ENCODE assay signal across 8 cellular contexts in genomic region chr5:140563554-140563953, GRCh38. TPM values are rescaled to one million over a fixed set of nuclear protein-coding genes. Genes with fewer than 3 reads are reported as not detected.
A peak's percentile ranks its signal among the peaks of the same experiment; 100 is the strongest.
DNase-seq lines count a peak whose midpoint lies in the region; ATAC-seq and TF ChIP-seq lines count a peak whose summit lies in the region.

No MANE protein-coding gene starts in this region.

- H3K36me3 Mint-ChIP-seq in activated T-cell treated with anti-CD3 and anti-CD28 coated beads, Interleukin-2, amount 50 U/mL, for 72 hours (ENCODE audit: insufficient read depth in 2 of 2), result peaks cover 7 to 21% of the 10 kb centered on the region in 2 donors

- H3K27ac ChIP-seq in angular gyrus (ENCODE audit: low read depth, low read length), result peak overlapping the region; percentile 95
- peak overlapping the region; percentile 95 to 98 (median 96) for H3K27ac ChIP-seq in tibial nerve

- H3K4me3 ChIP-seq in lower leg skin (ENCODE audit: low read depth, poor library complexity, severe bottlenecking) (peak overlapping the region; percentile 30), tibial nerve (peak overlapping the region; percentile 58 to 97 (median 74))

- H3K4me1 ChIP-seq in tibial nerve, result peaks cover 0 to 60% (median 25%) of the 10 kb centered on the region in 4 donors

- no peak for ATAC-seq in activated T-cell treated with anti-CD3 and anti-CD28 coated beads, Interleukin-2, amount 50 U/mL, for 72 hours (replicated peaks in 1 of 2)

- intact Hi-C loops in lower leg skin (cut with DNase I; ENCODE audit: low total_unique reads), result loop anchor here (10.0 kb wide), 1 partner anchor 71 kb away; the partner anchor contains the start of genes CD14 and TMCO6

- TF ChIP-seq POLR2A in lower leg skin (IDR thresholded peaks at IDR 0.05) (no peak), tibial nerve (IDR thresholded peaks at IDR 0.05) (no peak)

- DNase-seq in activated T-cell treated with anti-CD3 and anti-CD28 coated beads, Interleukin-2, amount 50 U/mL, for 72 hours, result no peak
- DNase-seq in activated T-cell treated with anti-CD3 and anti-CD28 coated beads, Interleukin-2, amount 50 U/mL, for 48 hours, result no peak
- DNase-seq in lower leg skin (ENCODE audit: low spot score in 2 of 2) (no peak), tibial nerve (ENCODE audit: low spot score in 2 of 2) (no peak), cortex of kidney (lab: John Stamatoyannopoulos, UW) (no peak), NK-92 (lab: John Stamatoyannopoulos, UW; ENCODE audit: unreplicated experiment) (no peak)
- DNase-seq in stimulated activated CD4-positive, alpha-beta T cell treated with anti-CD3 and anti-CD28 coated beads, Interleukin-15, amount 100 ng/mL, for 24 hours, result no peak

- peak overlapping the region; percentile 86 for H3K27ac Mint-ChIP-seq in activated T-cell treated with anti-CD3 and anti-CD28 coated beads, Interleukin-2, amount 50 U/mL, for 72 hours

- H3K27me3 Mint-ChIP-seq in activated T-cell treated with anti-CD3 and anti-CD28 coated beads, Interleukin-2, amount 50 U/mL, for 72 hours (ENCODE audit: low read depth), result no peaks in the 10 kb centered on the region

- H3K4me1 Mint-ChIP-seq in activated T-cell treated with anti-CD3 and anti-CD28 coated beads, Interleukin-2, amount 50 U/mL, for 72 hours (ENCODE audit: low read depth), result peaks cover 37% of the 10 kb centered on the region

- WGBS in lower leg skin, 2 donors, result 63 to 64% methylated on average over 9 of the region's 9 CpGs
- WGBS in tibial nerve, 2 donors, result 68 to 72% methylated on average over 9 of the region's 9 CpGs

- H3K9me3 Mint-ChIP-seq in activated T-cell treated with anti-CD3 and anti-CD28 coated beads, Interleukin-2, amount 50 U/mL, for 72 hours, result no peaks in the 10 kb centered on the region

- no peaks in the 10 kb centered on the region for H3K9me3 ChIP-seq in tibial nerve

- TF ChIP-seq EP300 in tibial nerve (IDR thresholded peaks at IDR 0.05), result no peak

- TF ChIP-seq CTCF in lower leg skin (IDR thresholded peaks at IDR 0.05) (no peak), tibial nerve (IDR thresholded peaks at IDR 0.05) (no peak)

- H3K4me3 Mint-ChIP-seq in activated T-cell treated with anti-CD3 and anti-CD28 coated beads, Interleukin-2, amount 50 U/mL, for 72 hours, result peak overlapping the region; percentile 94 to 98

- no peaks in the 10 kb centered on the region for H3K27me3 ChIP-seq in tibial nerve

- H3K36me3 ChIP-seq in tibial nerve, result peaks cover 0 to 70% (median 2%) of the 10 kb centered on the region in 3 donors

RNA-seq across cellular contexts. Expression of gene APBB3, which starts 0.8 kb away (rescaled TPM):
- total RNA-seq in activated T-cell treated with anti-CD3 and anti-CD28 coated beads, Interleukin-2, amount 50 U/mL, for 72 hours, result 10 to 100 TPM; 33.8 to 38.2 TPM
- total RNA-seq in lower leg skin (10 to 100 TPM; 14.0 to 23.7 (median 19.2) TPM), tibial nerve (10 to 100 TPM; 43.7 to 70.8 (median 48.4) TPM)

RNA-seq across cellular contexts. Expression of gene SLC35A4, which starts 1.1 kb away (rescaled TPM):
- 10 to 100 TPM; 52.7 to 69.3 TPM for total RNA-seq in activated T-cell treated with anti-CD3 and anti-CD28 coated beads, Interleukin-2, amount 50 U/mL, for 72 hours
- 10 to 100 TPM; 59.7 to 86.4 (median 68.2) TPM for total RNA-seq in lower leg skin
- total RNA-seq in tibial nerve, result 10 to 100 TPM; 22.9 to 36.9 (median 26.8) TPM

RNA-seq across cellular contexts. Expression of gene SRA1, which starts 6.3 kb away (rescaled TPM):
- total RNA-seq in activated T-cell treated with anti-CD3 and anti-CD28 coated beads, Interleukin-2, amount 50 U/mL, for 72 hours, result 10 to 100 TPM; 50.8 to 61.1 TPM
- total RNA-seq in lower leg skin (10 to 100 TPM; 11.4 to 23.9 (median 14.6) TPM), tibial nerve (10 to 100 TPM; 16.6 to 23.7 (median 19.2) TPM)

RNA-seq across cellular contexts. Expression of gene EIF4EBP3, which starts 16.1 kb away (rescaled TPM):
- total RNA-seq in activated T-cell treated with anti-CD3 and anti-CD28 coated beads, Interleukin-2, amount 50 U/mL, for 72 hours, result 10 to 100 TPM; 14.4 to 16.8 TPM
- total RNA-seq in lower leg skin, result 10 to 100 TPM; 19.2 to 32.1 (median 27.2) TPM
- 10 to 100 TPM; 12.3 to 29.4 (median 14.9) TPM for total RNA-seq in tibial nerve
